ENCODE assay signal across 18 cellular contexts in genomic region chr9:123453058-123453667, GRCh38.
"Had no signal": no experiment of that assay in that cellular context is flagged by ENCODE, and none has a peak within 500 bp of the region (broad histone marks: within the 10 kb centered on the region; RNA-seq: fewer than 3 reads in every experiment).

No MANE protein-coding gene starts in this region.

- H3K36me3 ChIP-seq: ovary had no signal

- FAIRE-seq: colon had no signal

- ATAC-seq: activated CD8-positive, alpha-beta memory T cell treated with anti-CD3 and anti-CD28 coated beads, Interleukin-2, amount 10 ng/mL, durations not matched to agents 7 days and 5 days; activated naive CD4-positive, alpha-beta T cell treated with anti-CD3 and anti-CD28 coated beads, Interleukin-2, amount 50 U/mL, for 72 hours; activated T-cell treated with anti-CD3 and anti-CD28 coated beads, Interleukin-2, amount 50 U/mL, for 4 hours; lower lobe of right lung; SK-N-SH treated with all-trans-retinoic acid at 6 μM for 48 hours had no signal

- H3K27me3 ChIP-seq: esophagus muscularis mucosa, ovary had no signal

- DNase-seq: activated CD4-positive, alpha-beta T cell treated with anti-CD3 and anti-CD28 coated beads for 1 hour; activated CD4-positive, alpha-beta T cell treated with anti-CD3 and anti-CD28 coated beads, Interleukin-2, amount 50 U/mL, for 48 hours; activated CD8-positive, alpha-beta memory T cell treated with anti-CD3 and anti-CD28 coated beads, Interleukin-2, amount 10 ng/mL, durations not matched to agents 7 days and 5 days; activated gamma-delta T cell; activated T-cell treated with anti-CD3 and anti-CD28 coated beads, Interleukin-2, amount 50 U/mL, for 4 hours; kidney glomerular epithelial cell; lower lobe of right lung; ovary; SHP77; stimulated activated CD4-positive, alpha-beta T cell treated with anti-CD3 and anti-CD28 coated beads, Interleukin-15, amount 100 ng/mL, for 24 hours; stimulated activated CD4-positive, alpha-beta T cell treated with anti-CD3 and anti-CD28 coated beads, Interleukin-4, amount 100 ng/mL, for 1 hour; stimulated activated naive CD4-positive, alpha-beta T cell; T-helper 1 cell had no signal

- H3K9me3 ChIP-seq: esophagus muscularis mucosa, lower lobe of right lung, ovary had no signal

- H3K27ac ChIP-seq: esophagus muscularis mucosa, lower lobe of right lung, ovary, VCaP had no signal

- H3K4me1 ChIP-seq: lower lobe of right lung had no signal

- H3K4me3 ChIP-seq: esophagus muscularis mucosa, lower lobe of right lung, ovary had no signal
